Comparison of ENCODE assay signal across 28 cellular contexts in genomic region chr6:3946779-3947178, GRCh38.
DNase-seq lines count a peak whose midpoint lies in the region; ATAC-seq, FAIRE-seq and TF ChIP-seq lines count a peak whose summit lies in the region.
"Had no signal": no experiment of that assay in that cellular context is flagged by ENCODE, and none has a peak within 500 bp of the region (broad histone marks: within the 10 kb centered on the region; RNA-seq: fewer than 3 reads in every experiment).

No MANE protein-coding gene starts in this region.

- ATAC-seq in stimulated activated naive CD8-positive, alpha-beta T cell treated with anti-CD3 and anti-CD28 coated beads, Interleukin-15, Interleukin-2, amounts not matched to agents 100 U/mL and 50 U/mL, for 24 hours: no peak
- ATAC-seq in HG03378 (IDR thresholded peaks at IDR 0.05; ENCODE audit: unreplicated experiment) (no peak), GM18505 (IDR thresholded peaks at IDR 0.05; ENCODE audit: unreplicated experiment) (no peak), GM19397 (IDR thresholded peaks at IDR 0.05; ENCODE audit: unreplicated experiment) (no peak)
- ATAC-seq: activated T-cell treated with anti-CD3 and anti-CD28 coated beads, Interleukin-2, amount 50 U/mL, for 4 hours; CD8-positive, alpha-beta T cell; sciatic nerve had no signal

- H3K79me2 ChIP-seq in astrocyte (ENCODE audit: insufficient read depth, low read length): no peaks in the 10 kb centered on the region

- H3K9me3 Mint-ChIP-seq in stimulated activated naive CD8-positive, alpha-beta T cell treated with anti-CD3 and anti-CD28 coated beads, Interleukin-15, Interleukin-2, amounts not matched to agents 100 ng/mL and 50 ng/mL, for 24 hours: peaks cover 9% of the 10 kb centered on the region
- H3K9me3 Mint-ChIP-seq in astrocyte (ENCODE audit: unreplicated experiment) (no peaks in the 10 kb centered on the region), nephron progenitor cell (peaks cover 9% of the 10 kb centered on the region)

- no peak overlapping the region for H3K9ac ChIP-seq in astrocyte (ENCODE audit: low read length)

- H3K36me3 ChIP-seq in astrocyte (ENCODE audit: insufficient read depth, low read length): no peaks in the 10 kb centered on the region
- H3K36me3 ChIP-seq: tibial artery had no signal

- peaks cover 13% of the 10 kb centered on the region for H3K4me1 ChIP-seq in astrocyte (ENCODE audit: insufficient read depth, low read length)

- H3K9me3 ChIP-seq in astrocyte (ENCODE audit: insufficient read depth, low read depth, low read length): no peaks in the 10 kb centered on the region
- H3K9me3 ChIP-seq: tibial artery had no signal

- no peaks in the 10 kb centered on the region for H3K4me1 Mint-ChIP-seq in stimulated activated naive CD8-positive, alpha-beta T cell treated with anti-CD3 and anti-CD28 coated beads, Interleukin-15, Interleukin-2, amounts not matched to agents 100 ng/mL and 50 ng/mL, for 24 hours (ENCODE audit: low read depth)
- H3K4me1 Mint-ChIP-seq in astrocyte (ENCODE audit: low read depth, unreplicated experiment) (peaks cover 5% of the 10 kb centered on the region), nephron progenitor cell (no peaks in the 10 kb centered on the region)

- peak overlapping the region; percentile 20 for H3K4me2 ChIP-seq in astrocyte (ENCODE audit: low read length)
- H3K4me2 ChIP-seq: PC-9 had no signal

- no peak overlapping the region for H3K4me3 Mint-ChIP-seq in stimulated activated naive CD8-positive, alpha-beta T cell treated with anti-CD3 and anti-CD28 coated beads, Interleukin-15, Interleukin-2, amounts not matched to agents 100 ng/mL and 50 ng/mL, for 24 hours
- H3K4me3 Mint-ChIP-seq in astrocyte (ENCODE audit: unreplicated experiment) (no peak overlapping the region), nephron progenitor cell (no peak overlapping the region)
- H3K4me3 Mint-ChIP-seq: activated T-cell treated with anti-CD3 and anti-CD28 coated beads, Interleukin-2, amount 50 U/mL, for 4 hours; CD8-positive, alpha-beta T cell had no signal

- DNase-seq in stimulated activated naive CD8-positive, alpha-beta T cell treated with anti-CD3 and anti-CD28 coated beads, Interleukin-15, Interleukin-2, amounts not matched to agents 100 U/mL and 50 U/mL, for 24 hours: no peak
- DNase-seq in astrocyte (ENCODE audit: low read depth) (no peak), nephron progenitor cell (peak; percentile 9), NCI-H2081 (lab: John Stamatoyannopoulos, UW) (no peak)
- DNase-seq: activated CD4-positive, alpha-beta T cell treated with anti-CD3 and anti-CD28 coated beads for 48 hours; activated gamma-delta T cell treated with Interleukin-2 at 50 U/mL for 16 hours; activated T-cell treated with anti-CD3 and anti-CD28 coated beads, Interleukin-2, amount 50 U/mL, for 4 hours; CD8-positive, alpha-beta T cell; glutamatergic neuron; islet precursor cell; MV-4-11; NCI-H510A treated with DMSO at 0.1 percent for 48 hours; NK-92 treated with Interleukin-12 subunit alpha and Interleukin-12 subunit beta, amount 100 ng/mL, for 24 hours; PC-9; SIG-M5; stimulated activated CD4-positive, alpha-beta T cell treated with anti-CD3 and anti-CD28 coated beads, Interleukin-15, amount 100 ng/mL, for 24 hours; stimulated activated naive CD4-positive, alpha-beta T cell; SW 1271; T-helper 9 cell; tibial artery had no signal

- peak overlapping the region; percentile 37 for H3K27ac Mint-ChIP-seq in stimulated activated naive CD8-positive, alpha-beta T cell treated with anti-CD3 and anti-CD28 coated beads, Interleukin-15, Interleukin-2, amounts not matched to agents 100 ng/mL and 50 ng/mL, for 24 hours
- H3K27ac Mint-ChIP-seq in astrocyte (ENCODE audit: unreplicated experiment) (peak overlapping the region; percentile 0), nephron progenitor cell (no peak overlapping the region)
- H3K27ac Mint-ChIP-seq: CD8-positive, alpha-beta T cell had no signal

- H3K27me3 ChIP-seq in astrocyte (ENCODE audit: insufficient read depth, low read length): no peaks in the 10 kb centered on the region

- H3K36me3 Mint-ChIP-seq in stimulated activated naive CD8-positive, alpha-beta T cell treated with anti-CD3 and anti-CD28 coated beads, Interleukin-15, Interleukin-2, amounts not matched to agents 100 ng/mL and 50 ng/mL, for 24 hours (ENCODE audit: low read depth): no peaks in the 10 kb centered on the region
- H3K36me3 Mint-ChIP-seq in astrocyte (ENCODE audit: low read depth, unreplicated experiment): no peaks in the 10 kb centered on the region
- H3K36me3 Mint-ChIP-seq in nephron progenitor cell (ENCODE audit: low read depth): peaks cover 4% of the 10 kb centered on the region
- H3K36me3 Mint-ChIP-seq: CD8-positive, alpha-beta T cell had no signal

- no peak overlapping the region for H3K4me3 ChIP-seq in astrocyte (ENCODE audit: insufficient read depth, low read depth, low read length)
- H3K4me3 ChIP-seq: lung, PC-9 had no signal

- no peak for TF ChIP-seq POLR2A in GM18505 (IDR thresholded peaks at IDR 0.05; ENCODE audit: borderline replicate concordance, extremely low read depth, insufficient read depth, insufficient read length)

- peaks cover 56% of the 10 kb centered on the region for H3K27me3 Mint-ChIP-seq in stimulated activated naive CD8-positive, alpha-beta T cell treated with anti-CD3 and anti-CD28 coated beads, Interleukin-15, Interleukin-2, amounts not matched to agents 100 ng/mL and 50 ng/mL, for 24 hours
- peaks cover 3% of the 10 kb centered on the region for H3K27me3 Mint-ChIP-seq in astrocyte (ENCODE audit: low read depth, unreplicated experiment)
- H3K27me3 Mint-ChIP-seq in nephron progenitor cell (ENCODE audit: low read depth, poor library complexity): peaks cover 36% of the 10 kb centered on the region

- H4K20me1 ChIP-seq in astrocyte (ENCODE audit: insufficient read depth, low read length): no peaks in the 10 kb centered on the region

- no peak for TF ChIP-seq CTCF in astrocyte (IDR thresholded peaks at IDR 0.05; ENCODE audit: insufficient read depth, low read depth, low read length)
- TF ChIP-seq CTCF in nephron progenitor cell (IDR thresholded peaks at IDR 0.05): no peak

- no peak for FAIRE-seq in astrocyte (lab: Jason Lieb, UNC)
- FAIRE-seq: endothelial cell of umbilical vein had no signal

- peak overlapping the region; percentile 9 for H2AFZ ChIP-seq in astrocyte (ENCODE audit: low read depth, low read length)
- H2AFZ ChIP-seq: PC-9 had no signal

- H3K27ac ChIP-seq in astrocyte (ENCODE audit: low read depth, low read length): no peak overlapping the region
- H3K27ac ChIP-seq: PC-9, tibial artery, VCaP had no signal
